ENCODE assay signal across 14 cellular contexts in the genomic region with DNA sequence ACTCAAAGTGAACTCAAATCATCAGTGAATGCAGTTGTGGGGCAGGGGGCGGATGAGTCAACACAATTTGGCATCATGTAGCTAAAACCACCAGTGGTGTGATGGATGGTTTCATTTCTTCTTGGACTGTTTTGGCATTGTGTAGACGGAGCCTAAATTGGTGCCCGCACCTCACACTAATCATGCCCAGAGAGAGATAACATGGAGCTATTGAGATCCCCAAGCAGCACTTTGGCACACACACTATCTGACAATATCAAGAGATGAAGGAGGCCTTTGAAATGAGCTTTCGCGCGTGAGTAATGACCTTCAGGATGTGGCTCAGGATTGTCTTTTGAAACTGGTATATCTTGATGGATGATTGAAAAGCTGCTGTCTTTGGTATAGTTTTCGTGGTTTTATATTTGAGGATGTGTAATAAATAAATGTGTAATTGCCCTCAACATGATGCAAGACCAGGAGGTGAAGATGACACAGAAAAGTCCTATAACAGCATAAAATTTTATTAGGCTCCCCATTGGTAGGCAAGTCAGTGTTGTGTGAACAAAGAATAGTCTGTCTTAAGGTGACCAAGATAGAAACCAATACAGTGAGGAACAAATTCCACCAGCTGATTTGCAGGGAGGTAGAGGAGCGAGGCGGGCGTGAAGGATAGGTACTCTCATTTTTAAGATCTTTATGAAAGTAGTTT.
A peak's percentile ranks its signal among the peaks of the same experiment; 100 is the strongest.
DNase-seq lines count a peak whose midpoint lies in the region; ATAC-seq and TF ChIP-seq lines count a peak whose summit lies in the region.
"Had no signal": no experiment of that assay in that cellular context is flagged by ENCODE, and none has a peak within 500 bp of the region (broad histone marks: within the 10 kb centered on the region; RNA-seq: fewer than 3 reads in every experiment).

No MANE protein-coding gene starts in this region.

- H3K4me1 Mint-ChIP-seq in activated T-cell treated with anti-CD3 and anti-CD28 coated beads, Interleukin-2, amount 50 U/mL, for 72 hours (ENCODE audit: low read depth) = peaks cover 59% of the 10 kb centered on the region

- peak overlapping the region; percentile 46 to 68 for H3K4me3 Mint-ChIP-seq in activated T-cell treated with anti-CD3 and anti-CD28 coated beads, Interleukin-2, amount 50 U/mL, for 72 hours
- H3K4me3 Mint-ChIP-seq: CD8-positive, alpha-beta T cell; H9 had no signal

- ATAC-seq in GM18505 (IDR thresholded peaks at IDR 0.05; ENCODE audit: unreplicated experiment) = peak; percentile 78
- peak; percentile 55 for ATAC-seq in HG03159 (IDR thresholded peaks at IDR 0.05; ENCODE audit: unreplicated experiment)
- peak; percentile 87 for ATAC-seq in activated T-cell treated with anti-CD3 and anti-CD28 coated beads, Interleukin-2, amount 50 U/mL, for 72 hours (replicated peaks in 1 of 2)
- ATAC-seq in GM21423 (IDR thresholded peaks at IDR 0.05; ENCODE audit: unreplicated experiment) = no peak
- ATAC-seq: CD8-positive, alpha-beta T cell; SK-N-SH treated with all-trans-retinoic acid at 6 μM for 48 hours had no signal

- no peak for TF ChIP-seq POLR2A in GM18505 (IDR thresholded peaks at IDR 0.05; ENCODE audit: borderline replicate concordance, extremely low read depth, insufficient read depth, insufficient read length)

- H3K36me3 Mint-ChIP-seq in activated T-cell treated with anti-CD3 and anti-CD28 coated beads, Interleukin-2, amount 50 U/mL, for 72 hours (ENCODE audit: insufficient read depth in 2 of 2) = peaks cover 2 to 3% of the 10 kb centered on the region in 2 donors
- H3K36me3 Mint-ChIP-seq: CD8-positive, alpha-beta T cell had no signal

- peak; percentile 60 to 67 for DNase-seq in activated T-cell treated with anti-CD3 and anti-CD28 coated beads, Interleukin-2, amount 50 U/mL, for 72 hours
- DNase-seq in stimulated activated CD4-positive, alpha-beta T cell treated with anti-CD3 and anti-CD28 coated beads, Interleukin-4, amount 100 ng/mL, for 48 hours (ENCODE audit: low read depth in 2 of 2) = peak; percentile 42 to 57
- DNase-seq in NOMO-1 treated with DMSO at 0.1 percent for 48 hours (lab: John Stamatoyannopoulos, UW; ENCODE audit: unreplicated experiment) = no peak
- DNase-seq in NK-92 treated with Interleukin-12 subunit alpha and Interleukin-12 subunit beta, amount 100 ng/mL, for 24 hours (lab: John Stamatoyannopoulos, UW) = no peak
- DNase-seq: activated CD4-positive, CD25-positive, alpha-beta regulatory T cell treated with anti-CD3 and anti-CD28 coated beads, Interleukin-2, amount 50 U/mL, for 72 hours; brain microvascular endothelial cell; CD8-positive, alpha-beta T cell; H9; NCI-H187 treated with DMSO at 0.1 percent for 48 hours; sigmoid colon had no signal

- peaks cover 8% of the 10 kb centered on the region for H3K27me3 Mint-ChIP-seq in activated T-cell treated with anti-CD3 and anti-CD28 coated beads, Interleukin-2, amount 50 U/mL, for 72 hours (ENCODE audit: low read depth)

- H3K9me3 Mint-ChIP-seq in activated T-cell treated with anti-CD3 and anti-CD28 coated beads, Interleukin-2, amount 50 U/mL, for 72 hours = peaks cover 0 to 5% of the 10 kb centered on the region in 2 donors
- H3K9me3 Mint-ChIP-seq: CD8-positive, alpha-beta T cell; H9 had no signal

- H3K27ac Mint-ChIP-seq in activated T-cell treated with anti-CD3 and anti-CD28 coated beads, Interleukin-2, amount 50 U/mL, for 72 hours = peak overlapping the region; percentile 90
- H3K27ac Mint-ChIP-seq: CD8-positive, alpha-beta T cell; H9 had no signal

Comparison
In these comparisons a context has a peak if more than half of its experiments do, and no peak if none do; other contexts are left out.
1. DNase-seq: peak in activated T-cell treated with anti-CD3 and anti-CD28 coated beads, Interleukin-2, amount 50 U/mL, for 72 hours (2 of 2) and stimulated activated CD4-positive, alpha-beta T cell treated with anti-CD3 and anti-CD28 coated beads, Interleukin-4, amount 100 ng/mL, for 48 hours (2 of 2); none in NOMO-1 treated with DMSO at 0.1 percent for 48 hours (single experiment) and NK-92 treated with Interleukin-12 subunit alpha and Interleukin-12 subunit beta, amount 100 ng/mL, for 24 hours (single experiment).